In the genomic region with DNA sequence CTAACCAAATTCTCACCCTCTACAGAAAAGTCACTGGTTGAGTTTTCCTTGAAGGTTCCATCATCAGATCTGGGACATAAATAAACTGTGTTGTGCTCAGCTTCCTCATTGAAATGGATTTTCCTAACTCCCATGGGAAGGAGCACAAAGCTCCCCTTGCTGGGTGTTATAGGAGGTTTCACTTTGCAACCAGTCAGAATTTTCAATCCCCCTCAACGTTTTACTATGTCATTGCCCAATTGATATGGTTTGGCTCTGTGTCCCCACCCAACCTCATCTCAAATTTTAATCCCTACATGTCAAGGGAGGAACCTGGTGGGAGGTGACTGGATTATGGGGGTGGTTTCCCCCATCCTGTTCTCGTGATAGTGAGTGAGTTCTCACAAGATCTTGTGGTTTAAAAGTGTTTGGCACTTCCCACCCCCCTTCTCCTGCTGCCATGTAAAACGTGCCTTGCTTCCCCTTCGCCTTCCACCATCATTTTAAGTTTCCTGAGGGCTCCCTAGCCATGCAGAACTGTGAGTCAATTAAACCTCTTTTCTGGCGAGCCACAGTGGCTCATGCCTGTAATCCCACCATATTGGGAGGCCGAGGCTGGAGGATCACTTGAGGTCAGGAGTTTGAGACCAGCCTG, we compare ENCODE assay signal across 15 cellular contexts.
DNase-seq lines count a peak whose midpoint lies in the region; ATAC-seq and TF ChIP-seq lines count a peak whose summit lies in the region.
"Had no signal": no experiment of that assay in that cellular context is flagged by ENCODE, and none has a peak within 500 bp of the region (broad histone marks: within the 10 kb centered on the region; RNA-seq: fewer than 3 reads in every experiment).

No MANE protein-coding gene starts in this region.

- ATAC-seq in effector memory CD8-positive, alpha-beta T cell (replicated peaks): no peak
- ATAC-seq in sciatic nerve: no peak
- ATAC-seq in Right ventricle myocardium inferior: no peak
- ATAC-seq: activated CD8-positive, alpha-beta memory T cell treated with anti-CD3 and anti-CD28 coated beads, Interleukin-2, amount 10 ng/mL, durations not matched to agents 7 days and 5 days had no signal

- in situ Hi-C loops in SK-MEL-5 (cut with HindIII; ENCODE audit: low pct_unique_long_range_greater_than_20kb, low sequenced_read_pairs): no loop called here

- intact Hi-C loops in sciatic nerve (cut with DNase I): no loop called here
- intact Hi-C loops in MCF 10A (cut with micrococcal nuclease): no loop called here
- intact Hi-C loops in Right ventricle myocardium inferior (cut with DNase I): no loop called here

- peaks cover 15% of the 10 kb centered on the region for H3K36me3 Mint-ChIP-seq in activated naive CD4-positive, alpha-beta T cell treated with anti-CD3 and anti-CD28 coated beads, Interleukin-2, amount 50 U/mL, for 24 hours
- H3K36me3 Mint-ChIP-seq in effector memory CD8-positive, alpha-beta T cell (ENCODE audit: insufficient read depth): peaks cover 70% of the 10 kb centered on the region
- peaks cover 93% of the 10 kb centered on the region for H3K36me3 Mint-ChIP-seq in MCF 10A (ENCODE audit: insufficient read depth, unreplicated experiment)

- BruUV-seq in MCF 10A (replicated peaks; lab: Mats Ljungman, UMichigan): no TSS peak

- TF ChIP-seq CTCF in MCF 10A (IDR thresholded peaks at IDR 0.05; ENCODE audit: unreplicated experiment): no peak

- H3K9me3 Mint-ChIP-seq in activated naive CD4-positive, alpha-beta T cell treated with anti-CD3 and anti-CD28 coated beads, Interleukin-2, amount 50 U/mL, for 24 hours: no peaks in the 10 kb centered on the region
- no peaks in the 10 kb centered on the region for H3K9me3 Mint-ChIP-seq in effector memory CD8-positive, alpha-beta T cell
- no peaks in the 10 kb centered on the region for H3K9me3 Mint-ChIP-seq in MCF 10A (ENCODE audit: unreplicated experiment)
- H3K9me3 Mint-ChIP-seq: activated naive CD4-positive, alpha-beta T cell treated with anti-CD3 and anti-CD28 coated beads, Interleukin-2, amount 10 ng/mL, durations not matched to agents 7 days and 5 days had no signal

- CTCF ChIA-PET in MCF 10A (lab: Yijun Ruan, JAX): interaction anchor here (0.6 to 6.7 kb wide), 4 partner anchors 20 to 90 kb away, joined by 3 to 44 read pairs (median 6); no protein-coding TSS in a partner anchor

- DNase-seq in activated naive CD4-positive, alpha-beta T cell treated with anti-CD3 and anti-CD28 coated beads, Interleukin-2, amount 50 U/mL, for 16 hours: no peak
- peak; percentile 34 for DNase-seq in SK-MEL-5 (ENCODE audit: low read depth, low spot score)
- DNase-seq in effector memory CD8-positive, alpha-beta T cell: no peak
- peak; percentile 7 for DNase-seq in sciatic nerve (ENCODE audit: low spot score)
- DNase-seq in MCF 10A (ENCODE audit: unreplicated experiment): no peak
- DNase-seq in dedifferentiated amniotic fluid mesenchymal stem cell (ENCODE audit: extremely low spot score): no peak
- DNase-seq in Right ventricle myocardium inferior (ENCODE audit: missing footprints): no peak
- DNase-seq: activated CD8-positive, alpha-beta memory T cell treated with anti-CD3 and anti-CD28 coated beads, Interleukin-2, amount 10 ng/mL, durations not matched to agents 7 days and 5 days; activated naive CD4-positive, alpha-beta T cell treated with anti-CD3 and anti-CD28 coated beads, Interleukin-2, amount 10 ng/mL, durations not matched to agents 7 days and 5 days; brain microvascular endothelial cell; left ventricle myocardium inferior; MM.1S; NCI-H187 treated with DMSO at 0.1 percent for 48 hours; stimulated activated CD4-positive, alpha-beta T cell treated with anti-CD3 and anti-CD28 coated beads, Interleukin-1b, Interleukin-23, amount 100 ng/mL, for 48 hours had no signal

- H3K4me3 Mint-ChIP-seq in activated naive CD4-positive, alpha-beta T cell treated with anti-CD3 and anti-CD28 coated beads, Interleukin-2, amount 50 U/mL, for 24 hours: no peak overlapping the region
- H3K4me3 Mint-ChIP-seq in effector memory CD8-positive, alpha-beta T cell: no peak overlapping the region
- no peak overlapping the region for H3K4me3 Mint-ChIP-seq in MCF 10A (ENCODE audit: unreplicated experiment)
- H3K4me3 Mint-ChIP-seq: activated CD8-positive, alpha-beta memory T cell treated with anti-CD3 and anti-CD28 coated beads, Interleukin-2, amount 10 ng/mL, durations not matched to agents 7 days and 5 days; activated naive CD4-positive, alpha-beta T cell treated with anti-CD3 and anti-CD28 coated beads, Interleukin-2, amount 10 ng/mL, durations not matched to agents 7 days and 5 days had no signal

- no peaks in the 10 kb centered on the region for H3K27me3 Mint-ChIP-seq in activated naive CD4-positive, alpha-beta T cell treated with anti-CD3 and anti-CD28 coated beads, Interleukin-2, amount 50 U/mL, for 24 hours
- H3K27me3 Mint-ChIP-seq in effector memory CD8-positive, alpha-beta T cell: no peaks in the 10 kb centered on the region
- H3K27me3 Mint-ChIP-seq in MCF 10A (ENCODE audit: insufficient read depth, unreplicated experiment): no peaks in the 10 kb centered on the region
- H3K27me3 Mint-ChIP-seq: activated CD8-positive, alpha-beta memory T cell treated with anti-CD3 and anti-CD28 coated beads, Interleukin-2, amount 10 ng/mL, durations not matched to agents 7 days and 5 days; activated naive CD4-positive, alpha-beta T cell treated with anti-CD3 and anti-CD28 coated beads, Interleukin-2, amount 10 ng/mL, durations not matched to agents 7 days and 5 days had no signal

- peak overlapping the region; percentile 19 for H3K27ac Mint-ChIP-seq in activated naive CD4-positive, alpha-beta T cell treated with anti-CD3 and anti-CD28 coated beads, Interleukin-2, amount 50 U/mL, for 24 hours
- H3K27ac Mint-ChIP-seq in effector memory CD8-positive, alpha-beta T cell: peak overlapping the region; percentile 29 to 67
- no peak overlapping the region for H3K27ac Mint-ChIP-seq in MCF 10A (ENCODE audit: low read depth, unreplicated experiment)
- H3K27ac Mint-ChIP-seq: activated CD8-positive, alpha-beta memory T cell treated with anti-CD3 and anti-CD28 coated beads, Interleukin-2, amount 10 ng/mL, durations not matched to agents 7 days and 5 days; activated naive CD4-positive, alpha-beta T cell treated with anti-CD3 and anti-CD28 coated beads, Interleukin-2, amount 10 ng/mL, durations not matched to agents 7 days and 5 days had no signal

- POLR2A ChIA-PET in MCF 10A (lab: Yijun Ruan, JAX): interaction anchor here (1.1 to 1.8 kb wide), 3 partner anchors 10 to 79 kb away, joined by 5 to 8 read pairs (median 6); no protein-coding TSS in a partner anchor

- peaks cover 4% of the 10 kb centered on the region for H3K4me1 Mint-ChIP-seq in activated naive CD4-positive, alpha-beta T cell treated with anti-CD3 and anti-CD28 coated beads, Interleukin-2, amount 50 U/mL, for 24 hours
- no peaks in the 10 kb centered on the region for H3K4me1 Mint-ChIP-seq in effector memory CD8-positive, alpha-beta T cell (ENCODE audit: low read depth in 2 of 2)
- H3K4me1 Mint-ChIP-seq in MCF 10A (ENCODE audit: insufficient read depth, unreplicated experiment): peaks cover 6% of the 10 kb centered on the region

Comparison
In these comparisons a context has a peak if more than half of its experiments do, and no peak if none do; other contexts are left out.
1. DNase-seq: peak in SK-MEL-5 (single experiment) and sciatic nerve (single experiment); none in activated naive CD4-positive, alpha-beta T cell treated with anti-CD3 and anti-CD28 coated beads, Interleukin-2, amount 50 U/mL, for 16 hours (single experiment), effector memory CD8-positive, alpha-beta T cell (0 of 3), MCF 10A (single experiment), dedifferentiated amniotic fluid mesenchymal stem cell (single experiment) and Right ventricle myocardium inferior (single experiment).